In genomic region chr6:52546678-52547077, GRCh38 we compare ENCODE assay signal across 12 cellular contexts. TPM values are rescaled to one million over a fixed set of nuclear protein-coding genes. Genes with fewer than 3 reads are reported as not detected.
A peak's percentile ranks its signal among the peaks of the same experiment; 100 is the strongest.
DNase-seq lines count a peak whose midpoint lies in the region; ATAC-seq and TF ChIP-seq lines count a peak whose summit lies in the region.
"Had no signal": no experiment of that assay in that cellular context is flagged by ENCODE, and none has a peak within 500 bp of the region (broad histone marks: within the 10 kb centered on the region; RNA-seq: fewer than 3 reads in every experiment).

No MANE protein-coding gene starts in this region.

- no peak for TF ChIP-seq RAD21 in SK-N-SH (IDR thresholded peaks at IDR 0.05; ENCODE audit: low read length)

- ATAC-seq in SK-N-SH treated with all-trans-retinoic acid at 6 μM for 48 hours (no peak), HG02610 (IDR thresholded peaks at IDR 0.05; ENCODE audit: unreplicated experiment) (peak; percentile 84), HG03521 (IDR thresholded peaks at IDR 0.05; ENCODE audit: unreplicated experiment) (peak; percentile 63)
- peak; percentile 88 for ATAC-seq in stimulated activated memory B cell treated with anti-CD40 and anti-IgM and Interleukin-4, amounts not matched to agents 10 μg/mL and 1 μg/mL and 100 μg/mL, for 72 hours

- TF ChIP-seq CTCF in SK-N-SH (IDR thresholded peaks at IDR 0.05): no peak

- H3K36me3 Mint-ChIP-seq in stimulated activated memory B cell treated with anti-CD40 and anti-IgM and Interleukin-4, amounts not matched to agents 10 μg/mL and 1 μg/mL and 100 μg/mL, for 72 hours: peaks cover 20% of the 10 kb centered on the region

- H3K9me3 Mint-ChIP-seq in stimulated activated memory B cell treated with anti-CD40 and anti-IgM and Interleukin-4, amounts not matched to agents 10 μg/mL and 1 μg/mL and 100 μg/mL, for 72 hours: no peaks in the 10 kb centered on the region

- no peak overlapping the region for H3K9ac ChIP-seq in SK-N-SH

- H3K4me1 ChIP-seq in SK-N-SH (ENCODE audit: control insufficient read depth in 1 of 2, insufficient read depth in 2 of 2, low read depth in 1 of 2, low read length in 1 of 2): peaks cover 82 to 84% of the 10 kb centered on the region in 2 experiments

- peaks cover 98% of the 10 kb centered on the region for H3K79me2 ChIP-seq in SK-N-SH (ENCODE audit: insufficient read depth)

- DNase-seq in SK-N-SH (no peak), NCI-H1436 (lab: John Stamatoyannopoulos, UW) (no peak), NCI-H1092 treated with DMSO at 0.1 percent for 48 hours (lab: John Stamatoyannopoulos, UW) (no peak)
- no peak for DNase-seq in activated CD4-positive, CD25-positive, alpha-beta regulatory T cell treated with anti-CD3 and anti-CD28 coated beads, Interleukin-2, amount 50 U/mL, for 72 hours
- DNase-seq: 8988T, adrenal gland, esophagus squamous epithelium, NCI-H446 treated with DMSO at 0.1 percent for 48 hours had no signal

- WGBS in SK-N-SH (ENCODE audit: low lambda C conversion rate): 97% methylated on average over 3 of the region's 3 CpGs

- POLR2A ChIA-PET in SK-N-SH (lab: Yijun Ruan, JAX): no interaction called here

- no peak overlapping the region for H2AFZ ChIP-seq in SK-N-SH (ENCODE audit: low read depth)

- H3F3A ChIP-seq in SK-N-SH (replicated peaks; ENCODE audit: insufficient read depth): peaks cover 57% of the 10 kb centered on the region

- peaks cover 58% of the 10 kb centered on the region for H3K4me1 Mint-ChIP-seq in stimulated activated memory B cell treated with anti-CD40 and anti-IgM and Interleukin-4, amounts not matched to agents 10 μg/mL and 1 μg/mL and 100 μg/mL, for 72 hours

- TF ChIP-seq EP300 in SK-N-SH (IDR thresholded peaks at IDR 0.05; ENCODE audit: borderline replicate concordance in 1 of 2, low read depth in 1 of 2, low read length in 1 of 2): no peak

- no peaks in the 10 kb centered on the region for H3K9me2 ChIP-seq in SK-N-SH

- no peak overlapping the region for H3K4me3 ChIP-seq in SK-N-SH (ENCODE audit: low read depth in 2 of 2, low read length in 1 of 2)
- H3K4me3 ChIP-seq: adrenal gland, esophagus squamous epithelium had no signal

- peak overlapping the region; percentile 30 for H3K4me3 Mint-ChIP-seq in stimulated activated memory B cell treated with anti-CD40 and anti-IgM and Interleukin-4, amounts not matched to agents 10 μg/mL and 1 μg/mL and 100 μg/mL, for 72 hours

- peak overlapping the region; percentile 42; the same call in 1 of the 2 replicates for H3K4me2 ChIP-seq in SK-N-SH

- H3K36me3 ChIP-seq in SK-N-SH (replicated peaks in 1 of 2; ENCODE audit: control insufficient read depth in 1 of 2, insufficient read depth in 2 of 2, low read length in 1 of 2): peaks cover 3 to 9% of the 10 kb centered on the region in 2 experiments
- H3K36me3 ChIP-seq: adrenal gland, esophagus squamous epithelium had no signal

- H3K27ac ChIP-seq in SK-N-SH (ENCODE audit: low read depth in 2 of 2, low read length in 1 of 2): peak overlapping the region in 1 of 2 experiments; percentile 74; a peak in 2 of 4 replicates
- H3K27ac ChIP-seq: adrenal gland had no signal

- CTCF ChIA-PET in SK-N-SH (lab: Yijun Ruan, JAX): interaction anchor here (0.9 to 3.9 kb wide), 7 partner anchors 43 to 130 kb away, joined by 3 to 16 read pairs (median 4); partner anchors contain the start of gene EFHC1

- no peaks in the 10 kb centered on the region for H4K20me1 ChIP-seq in SK-N-SH (ENCODE audit: insufficient read depth)

- peak overlapping the region; percentile 62 for H3K27ac Mint-ChIP-seq in stimulated activated memory B cell treated with anti-CD40 and anti-IgM and Interleukin-4, amounts not matched to agents 10 μg/mL and 1 μg/mL and 100 μg/mL, for 72 hours

- no peaks in the 10 kb centered on the region for H3K27me3 ChIP-seq in SK-N-SH (ENCODE audit: insufficient read depth)
- H3K27me3 ChIP-seq: adrenal gland, esophagus squamous epithelium had no signal

- no peaks in the 10 kb centered on the region for H3K9me3 ChIP-seq in SK-N-SH
- H3K9me3 ChIP-seq: adrenal gland, esophagus squamous epithelium had no signal

- no peaks in the 10 kb centered on the region for H3K27me3 Mint-ChIP-seq in stimulated activated memory B cell treated with anti-CD40 and anti-IgM and Interleukin-4, amounts not matched to agents 10 μg/mL and 1 μg/mL and 100 μg/mL, for 72 hours

TF ChIP-seq in SK-N-SH, 30 proteins besides CTCF, POLR2A, EP300 and RAD21:
- TF ChIP-seq EZH2phosphoT487 (IDR thresholded peaks at IDR 0.05; ENCODE audit: borderline replicate concordance, low read depth) (no peak), TEAD4 (IDR thresholded peaks at IDR 0.05; ENCODE audit: borderline replicate concordance, insufficient read depth) (no peak), POLR2AphosphoS5 (IDR thresholded peaks at IDR 0.05; ENCODE audit: low read depth, low read length) (no peak), CHD2 (IDR thresholded peaks at IDR 0.05; ENCODE audit: low read length, partially characterized antibody) (no peak), RXRA (IDR thresholded peaks at IDR 0.05; ENCODE audit: borderline replicate concordance, low read depth) (no peak), FOXJ3 (CRISPR knock-in tag; IDR thresholded peaks at IDR 0.05) (no peak)

TF ChIP-seq in SK-N-SH treated with all-trans-retinoic acid at 6 μM for 48 hours, 23 proteins besides CTCF, POLR2A, EP300 and RAD21:
- TF ChIP-seq SNAI2 (CRISPR knock-in tag; IDR thresholded peaks at IDR 0.05) (no peak), TOX (CRISPR knock-in tag; IDR thresholded peaks at IDR 0.05; ENCODE audit: borderline replicate concordance) (no peak), ISL1 (CRISPR knock-in tag; IDR thresholded peaks at IDR 0.05) (no peak), OSR1 (CRISPR knock-in tag; IDR thresholded peaks at IDR 0.05) (no peak), RARB (CRISPR knock-in tag; IDR thresholded peaks at IDR 0.05) (no peak), ARNTL (CRISPR knock-in tag; IDR thresholded peaks at IDR 0.05; ENCODE audit: borderline replicate concordance, low read depth) (no peak), ESRRG (CRISPR knock-in tag; IDR thresholded peaks at IDR 0.05) (no peak)
TF ChIP-seq in SK-N-SH treated with all-trans-retinoic acid at 6 μM for 48 hours: peak in this region for 0.

RNA-seq across cellular contexts. Expression of gene TRAM2, which starts 30.2 kb away (rescaled TPM):
- polyA plus RNA-seq in SK-N-SH (2012; rRNA removed): 26.4 and 36.0 TPM in 2 replicates
- polyA plus RNA-seq in SK-N-SH (2012; cell fraction: cytosol; rRNA removed): 23.9 and 25.6 TPM in 2 replicates
- 39.6 and 52.6 TPM in 2 replicates for polyA plus RNA-seq in SK-N-SH (2012; cell fraction: nucleus; rRNA removed)
